17 cellular contexts compared by ENCODE assay signal in genomic region chr20:38190166-38190565, GRCh38. TPM values are rescaled to one million over a fixed set of nuclear protein-coding genes. Genes with fewer than 3 reads are reported as not detected.
A peak's percentile ranks its signal among the peaks of the same experiment; 100 is the strongest.
DNase-seq lines count a peak whose midpoint lies in the region; ATAC-seq and TF ChIP-seq lines count a peak whose summit lies in the region.
"Had no signal": no experiment of that assay in that cellular context is flagged by ENCODE, and none has a peak within 500 bp of the region (broad histone marks: within the 10 kb centered on the region; RNA-seq: fewer than 3 reads in every experiment).

No MANE protein-coding gene starts in this region.

- H3K27ac ChIP-seq in coronary artery (peak overlapping the region; percentile 85), tibial artery (peak overlapping the region; percentile 83 to 87)
- H3K27ac ChIP-seq: 22Rv1 had no signal

- TF ChIP-seq CTCF in coronary artery (IDR thresholded peaks at IDR 0.05) (no peak), tibial artery (IDR thresholded peaks at IDR 0.05) (no peak), WTC11 (IDR thresholded peaks at IDR 0.05) (no peak)

- peaks cover 10% of the 10 kb centered on the region for H3K9me3 Mint-ChIP-seq in WTC11
- H3K9me3 Mint-ChIP-seq: CD8-positive, alpha-beta T cell had no signal

- 0 out of 2 replicates have a peak, but pooled peaks cover 3% of the 10 kb centered on the region for H3K4me1 Mint-ChIP-seq in WTC11

- ATAC-seq in WTC11 (no peak), HG02870 (IDR thresholded peaks at IDR 0.05; ENCODE audit: unreplicated experiment) (no peak)
- ATAC-seq: CD8-positive, alpha-beta T cell had no signal

- peaks cover 0 to 60% (median 32%) of the 10 kb centered on the region in 4 donors for H3K4me1 ChIP-seq in tibial artery

- no peak overlapping the region for H3K4me3 ChIP-seq in coronary artery
- no peak overlapping the region for H3K4me3 ChIP-seq in tibial artery

- intact Hi-C loops in tibial artery (cut with DNase I; ENCODE audit: low total_unique reads) = no loop called here

- no peaks in the 10 kb centered on the region for H3K9me3 ChIP-seq in tibial artery

- H3K36me3 Mint-ChIP-seq in WTC11 = peaks cover 6% of the 10 kb centered on the region
- H3K36me3 Mint-ChIP-seq: CD8-positive, alpha-beta T cell had no signal

- CTCF ChIA-PET in WTC11 (lab: Charles Lee) = interaction anchor here (1.7 kb wide), 1 partner anchor 31 kb away, joined by 4 read pairs; no protein-coding TSS in a partner anchor

- no peaks in the 10 kb centered on the region for H3K27me3 ChIP-seq in tibial artery

- peak; percentile 19 for DNase-seq in activated effector memory CD4-positive, alpha-beta T cell treated with anti-CD3 and anti-CD28 coated beads, Interleukin-2, amount 50 U/mL, for 16 hours
- DNase-seq in activated effector memory CD4-positive, alpha-beta T cell treated with Interleukin-2 at 50 U/mL for 16 hours = no peak
- peak; percentile 26 for DNase-seq in coronary artery (ENCODE audit: low spot score)
- peak; percentile 74 for DNase-seq in mesenteric fat pad (ENCODE audit: low spot score)
- DNase-seq in tibial artery = no peak
- no peak for DNase-seq in NK-92 treated with Interleukin-12 subunit alpha and Interleukin-12 subunit beta, amount 100 ng/mL, for 24 hours (lab: John Stamatoyannopoulos, UW)
- no peak for DNase-seq in WTC11 (ENCODE audit: low spot score)
- DNase-seq: CD8-positive, alpha-beta T cell; COR-L47; DMS153; DND-41; GDM1; GOT3; H9 had no signal

- H3K27me3 Mint-ChIP-seq in WTC11 (ENCODE audit: low read depth) = no peaks in the 10 kb centered on the region

- no peak overlapping the region for H3K27ac Mint-ChIP-seq in WTC11
- H3K27ac Mint-ChIP-seq: CD14-positive monocyte; CD8-positive, alpha-beta T cell; H9 had no signal

- POLR2A ChIA-PET in WTC11 (lab: Charles Lee) = interaction anchor here (0.6 kb wide), 1 partner anchor 38 kb away, joined by 3 read pairs; no protein-coding TSS in a partner anchor

- H3K4me3 Mint-ChIP-seq in WTC11 = no peak overlapping the region
- H3K4me3 Mint-ChIP-seq: CD14-positive monocyte; CD8-positive, alpha-beta T cell; H9 had no signal

- H3K36me3 ChIP-seq in tibial artery = no peaks in the 10 kb centered on the region

TF ChIP-seq in WTC11, 78 proteins besides CTCF, POLR2A, EP300 and RAD21:
- TF ChIP-seq SMAD4 (CRISPR knock-in tag; IDR thresholded peaks at IDR 0.05) = no peak
- TF ChIP-seq ATF1 (CRISPR knock-in tag; IDR thresholded peaks at IDR 0.05) = no peak
- no peak for TF ChIP-seq TEAD1 (CRISPR knock-in tag; IDR thresholded peaks at IDR 0.05)
- TF ChIP-seq CREB1 (CRISPR knock-in tag; IDR thresholded peaks at IDR 0.05) = no peak

RNA-seq across cellular contexts. Expression of gene TGM2, which starts 25.1 kb away (rescaled TPM):
- total RNA-seq in mesenteric fat pad (131 TPM), WTC11 (2021) (1.5 to 2.1 TPM (median 1.8 TPM) in 3 replicates)
- total RNA-seq: CD8-positive, alpha-beta T cell had no signal

Comparison
In these comparisons a context has a peak if more than half of its experiments do, and no peak if none do; other contexts are left out.
1. DNase-seq: peak in activated effector memory CD4-positive, alpha-beta T cell treated with anti-CD3 and anti-CD28 coated beads, Interleukin-2, amount 50 U/mL, for 16 hours (single experiment), coronary artery (single experiment) and mesenteric fat pad (single experiment); none in activated effector memory CD4-positive, alpha-beta T cell treated with Interleukin-2 at 50 U/mL for 16 hours (single experiment), tibial artery (0 of 2), NK-92 treated with Interleukin-12 subunit alpha and Interleukin-12 subunit beta, amount 100 ng/mL, for 24 hours (single experiment) and WTC11 (single experiment).
2. RNA of gene TGM2, which starts 25.1 kb away (total RNA-seq): 131 TPM in mesenteric fat pad (single experiment); 1.5 to 2.1 TPM in WTC11; every median in the first group is over 10 times any median in the second.